8 cellular contexts compared by ENCODE assay signal in the genomic region with DNA sequence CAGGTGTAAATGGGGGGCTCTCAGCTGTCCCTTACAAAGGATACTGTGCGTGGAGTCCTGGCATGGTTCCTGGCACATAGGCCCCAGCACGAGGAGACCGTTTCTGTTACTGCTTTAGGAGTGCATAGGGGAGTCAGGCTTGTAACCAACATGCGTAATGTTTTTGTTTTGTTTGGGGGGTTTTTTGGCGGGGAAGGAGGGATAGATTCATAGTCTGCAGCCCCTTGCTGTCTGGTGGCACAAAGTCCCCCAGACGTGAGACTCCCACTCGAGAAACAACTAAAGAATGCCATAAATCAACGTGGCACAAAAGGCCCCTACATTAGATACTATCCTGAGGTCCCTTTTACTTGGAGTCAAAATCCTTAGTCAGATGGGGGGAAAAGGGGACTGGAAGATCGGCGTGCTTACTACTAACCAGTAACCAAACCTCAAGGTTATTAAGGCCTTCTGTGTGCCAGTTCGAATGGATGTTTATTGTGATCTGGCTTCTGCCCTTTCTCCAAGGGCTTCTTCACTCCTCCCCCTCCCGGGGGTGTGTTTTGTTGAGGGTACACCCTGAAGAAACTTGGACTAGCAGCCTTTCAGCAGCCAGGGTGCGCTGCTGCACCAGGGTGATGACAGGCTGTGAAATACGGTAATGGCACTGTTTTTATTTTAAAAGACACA. TPM values are rescaled to one million over a fixed set of nuclear protein-coding genes. Genes with fewer than 3 reads are reported as not detected.
A peak's percentile ranks its signal among the peaks of the same experiment; 100 is the strongest.
DNase-seq lines count a peak whose midpoint lies in the region; ATAC-seq, FAIRE-seq and TF ChIP-seq lines count a peak whose summit lies in the region.

No MANE protein-coding gene starts in this region.

- H2AFZ ChIP-seq in endothelial cell of umbilical vein (ENCODE audit: low read depth, low read length), result peak overlapping the region; percentile 77

- CTCF ChIA-PET in BJ (lab: Yijun Ruan, JAX) (interaction anchor here (0.6 to 19.7 kb wide), 12 partner anchors 23 to 531 kb away, joined by 3 to 460 read pairs (median 4); partner anchors contain the start of gene TMEM119), endothelial cell of umbilical vein (lab: Charles Lee) (interaction anchor here (1.1 to 3.1 kb wide), 11 partner anchors 47 to 531 kb away, joined by 3 to 55 read pairs (median 6); partner anchors contain the start of gene ALKBH2)

- H3K4me3 ChIP-seq in BJ (ENCODE audit: low read depth, low read length) (peak overlapping the region; percentile 82), HUES48 (ENCODE audit: low read depth, low read length) (peak overlapping the region; percentile 99), NT2/D1 (ENCODE audit: insufficient read length, low read depth) (peak overlapping the region; percentile 88), endothelial cell of umbilical vein (replicated peaks in 1 of 3; ENCODE audit: insufficient read depth in 1 of 3, low read depth in 1 of 3, low read length in 3 of 3) (peak overlapping the region; percentile 66 to 95 (median 78)), mononuclear cell (ENCODE audit: low read length) (peak overlapping the region; percentile 97)

- peak; percentile 80 for FAIRE-seq in endothelial cell of umbilical vein (lab: Jason Lieb, UNC)

- ATAC-seq in GM19328 (IDR thresholded peaks at IDR 0.05; ENCODE audit: unreplicated experiment), result peak; percentile 28

- DNase-seq in BJ (ENCODE audit: low read depth) (no peak), NT2/D1 (ENCODE audit: low read depth, low spot score) (peak; percentile 70), endothelial cell of umbilical vein (ENCODE audit: low read depth, low spot score) (peak; percentile 90)
- peak; percentile 70 for DNase-seq in activated CD8-positive, alpha-beta memory T cell treated with anti-CD3 and anti-CD28 coated beads, Interleukin-2, amount 50 U/mL, for 24 hours (ENCODE audit: extremely low read depth)
- DNase-seq in stimulated activated CD8-positive, alpha-beta memory T cell treated with anti-CD3 and anti-CD28 coated beads, Interleukin-2, amount 100 ng/mL, for 1 hour (ENCODE audit: low read depth in 2 of 2), result peak; percentile 54 to 73

- H3K4me2 ChIP-seq in endothelial cell of umbilical vein (ENCODE audit: insufficient read depth, low read length), result peak overlapping the region; percentile 75

- H3K9me3 ChIP-seq in HUES48 (ENCODE audit: control insufficient read depth, insufficient read depth, low read length) (no peaks in the 10 kb centered on the region), NT2/D1 (ENCODE audit: insufficient read depth, low read length) (no peaks in the 10 kb centered on the region), endothelial cell of umbilical vein (replicated peaks; ENCODE audit: control insufficient read depth, insufficient read depth, low read length) (no peaks in the 10 kb centered on the region), mononuclear cell (ENCODE audit: low read depth, low read length) (no peaks in the 10 kb centered on the region)

- H3K4me1 ChIP-seq in HUES48 (ENCODE audit: control insufficient read depth, insufficient read depth, low read length) (peaks cover 8% of the 10 kb centered on the region), NT2/D1 (ENCODE audit: insufficient read depth, insufficient read length) (peaks cover 3% of the 10 kb centered on the region), endothelial cell of umbilical vein (ENCODE audit: control insufficient read depth, extremely low read depth, insufficient read depth, low read length) (peaks cover 37% of the 10 kb centered on the region), mononuclear cell (ENCODE audit: insufficient read depth, low read length) (peaks cover 64% of the 10 kb centered on the region)

- BruUV-seq in endothelial cell of umbilical vein (replicated peaks; lab: Mats Ljungman, UMichigan), result TSS peak; percentile 41

- no peaks in the 10 kb centered on the region for H4K20me1 ChIP-seq in endothelial cell of umbilical vein (replicated peaks; ENCODE audit: control insufficient read depth, extremely low read depth, insufficient read depth, low read length)

- peak overlapping the region; percentile 85 for H3K9ac ChIP-seq in HUES48 (ENCODE audit: low read depth, low read length)
- H3K9ac ChIP-seq in NT2/D1 (ENCODE audit: insufficient read length, low read depth), result peak overlapping the region; percentile 87
- peak overlapping the region; percentile 82 for H3K9ac ChIP-seq in endothelial cell of umbilical vein (replicated peaks; ENCODE audit: extremely low read depth, insufficient read depth, low read length)

- dilution Hi-C loops in endothelial cell of umbilical vein (cut with MboI; ENCODE audit: extremely low pct_ligation_motif_present, low sequenced_read_pairs), result no loop called here

- POLR2A ChIA-PET in BJ (lab: Charles Lee), result no interaction called here
- POLR2A ChIA-PET in endothelial cell of umbilical vein (lab: Charles Lee), result no interaction called here

- intact Hi-C loops in endothelial cell of umbilical vein (cut with micrococcal nuclease), result loop anchor here (1.0 to 5.0 kb wide), 10 partner anchors 55 to 549 kb away; partner anchors contain the start of genes ALKBH2 and CORO1C

- TF ChIP-seq POLR2A in endothelial cell of umbilical vein (IDR thresholded peaks at IDR 0.05; ENCODE audit: low read depth, low read length), result peak; percentile 51

- no peaks in the 10 kb centered on the region for H3K9me1 ChIP-seq in endothelial cell of umbilical vein (replicated peaks; ENCODE audit: control insufficient read depth, extremely low read depth, insufficient read depth, low read length)

- H3K27ac ChIP-seq in HUES48 (ENCODE audit: low read depth, low read length) (peak overlapping the region; percentile 76), endothelial cell of umbilical vein (ENCODE audit: insufficient read depth, low read depth, low read length) (peak overlapping the region; percentile 52)

- TF ChIP-seq CTCF in BJ (IDR thresholded peaks at IDR 0.05; ENCODE audit: insufficient read depth, low read depth, low read length) (peak; percentile 94), endothelial cell of umbilical vein (IDR thresholded peaks at IDR 0.05; ENCODE audit: extremely low read depth in 1 of 2, insufficient read depth in 1 of 2, low read depth in 1 of 2, low read length in 2 of 2) (peak; percentile 80 to 88)

- peaks cover 11% of the 10 kb centered on the region for H3K36me3 ChIP-seq in BJ (ENCODE audit: control insufficient read depth, insufficient read depth, low read length)
- H3K36me3 ChIP-seq in HUES48 (ENCODE audit: control insufficient read depth, insufficient read depth, low read length), result peaks cover 51% of the 10 kb centered on the region
- H3K36me3 ChIP-seq in NT2/D1 (ENCODE audit: insufficient read depth, insufficient read length, low read length), result peaks cover 64% of the 10 kb centered on the region
- H3K36me3 ChIP-seq in endothelial cell of umbilical vein (ENCODE audit: control insufficient read depth in 2 of 2, extremely low read depth in 1 of 2, insufficient read depth in 2 of 2, low read length in 2 of 2), result peaks cover 12% of the 10 kb centered on the region in 2 experiments

- H3K79me2 ChIP-seq in endothelial cell of umbilical vein (ENCODE audit: control insufficient read depth, insufficient read depth, low read length), result peaks cover 28% of the 10 kb centered on the region

- H3K27me3 ChIP-seq in BJ (ENCODE audit: control insufficient read depth, insufficient read depth, low read length), result no peaks in the 10 kb centered on the region
- H3K27me3 ChIP-seq in HUES48 (ENCODE audit: control insufficient read depth, insufficient read depth, low read length), result no peaks in the 10 kb centered on the region
- H3K27me3 ChIP-seq in NT2/D1 (ENCODE audit: insufficient read depth, insufficient read length), result no peaks in the 10 kb centered on the region
- H3K27me3 ChIP-seq in endothelial cell of umbilical vein (ENCODE audit: control insufficient read depth in 2 of 2, insufficient read depth in 2 of 2, low read length in 2 of 2), result no peaks in the 10 kb centered on the region
- H3K27me3 ChIP-seq in mononuclear cell (ENCODE audit: insufficient read depth, low read length), result no peaks in the 10 kb centered on the region

RNA-seq across cellular contexts. Expression of gene ISCU, which starts 0.9 kb away (rescaled TPM):
- polyA plus RNA-seq in BJ (2011; rRNA removed) (125 and 169 TPM in 2 replicates), endothelial cell of umbilical vein (65.0 and 78.6 TPM in 2 replicates)
- polyA minus RNA-seq in BJ (2011; rRNA and poly(A)+ RNA removed), result 31.3 and 50.0 TPM in 2 replicates
- total RNA-seq in endothelial cell of umbilical vein (74.8 and 75.0 TPM in 2 replicates), mononuclear cell (137 TPM)
- polyA plus RNA-seq in endothelial cell of umbilical vein (2011; cell fraction: cytosol; rRNA removed), result 88.6 and 96.2 TPM in 2 replicates
- polyA plus RNA-seq in endothelial cell of umbilical vein (2011; cell fraction: nucleus; rRNA removed), result 193 and 227 TPM in 2 replicates
- polyA plus RNA-seq in endothelial cell of umbilical vein (2012), result 98.1 and 134 TPM in 2 replicates
- polyA minus RNA-seq in endothelial cell of umbilical vein, result 57.8 and 58.6 TPM in 2 replicates
- polyA minus RNA-seq in endothelial cell of umbilical vein (2011; cell fraction: cytosol; rRNA and poly(A)+ RNA removed), result 28.8 TPM
- 26.9 and 38.7 TPM in 2 replicates for polyA minus RNA-seq in endothelial cell of umbilical vein (2011; cell fraction: nucleus; rRNA and poly(A)+ RNA removed)

RNA-seq across cellular contexts. Expression of gene SART3, which starts 2.3 kb away (rescaled TPM):
- polyA plus RNA-seq in BJ (2011; rRNA removed) (23.1 and 27.5 TPM in 2 replicates), endothelial cell of umbilical vein (6.7 and 13.9 TPM in 2 replicates)
- polyA minus RNA-seq in BJ (2011; rRNA and poly(A)+ RNA removed), result 20.4 and 26.9 TPM in 2 replicates
- total RNA-seq in endothelial cell of umbilical vein (48.1 and 50.7 TPM in 2 replicates), mononuclear cell (102 TPM)
- 15.8 and 16.0 TPM in 2 replicates for polyA plus RNA-seq in endothelial cell of umbilical vein (2011; cell fraction: cytosol; rRNA removed)
- 63.9 and 70.1 TPM in 2 replicates for polyA plus RNA-seq in endothelial cell of umbilical vein (2011; cell fraction: nucleus; rRNA removed)
- 35.0 and 37.2 TPM in 2 replicates for polyA plus RNA-seq in endothelial cell of umbilical vein (2012)
- polyA minus RNA-seq in endothelial cell of umbilical vein, result 45.0 and 49.8 TPM in 2 replicates
- 16.8 TPM for polyA minus RNA-seq in endothelial cell of umbilical vein (2011; cell fraction: cytosol; rRNA and poly(A)+ RNA removed)
- polyA minus RNA-seq in endothelial cell of umbilical vein (2011; cell fraction: nucleus; rRNA and poly(A)+ RNA removed), result 112 and 125 TPM in 2 replicates

RNA-seq across cellular contexts. Expression of gene TMEM119, which starts 34.6 kb away (rescaled TPM):
- polyA plus RNA-seq in BJ (2011; rRNA removed) (57.2 and 80.6 TPM in 2 replicates), endothelial cell of umbilical vein (not detected in 2 replicates)
- polyA minus RNA-seq in BJ (2011; rRNA and poly(A)+ RNA removed), result 28.9 and 48.4 TPM in 2 replicates
- total RNA-seq in endothelial cell of umbilical vein (not detected in 2 replicates), mononuclear cell (1.4 TPM)
- polyA plus RNA-seq in endothelial cell of umbilical vein (2011; cell fraction: cytosol; rRNA removed), result not detected in 2 replicates
- not detected in 2 replicates for polyA plus RNA-seq in endothelial cell of umbilical vein (2011; cell fraction: nucleus; rRNA removed)
- polyA plus RNA-seq in endothelial cell of umbilical vein (2012), result not detected in 2 replicates
- not detected in 2 replicates for polyA minus RNA-seq in endothelial cell of umbilical vein
- not detected for polyA minus RNA-seq in endothelial cell of umbilical vein (2011; cell fraction: cytosol; rRNA and poly(A)+ RNA removed)
- polyA minus RNA-seq in endothelial cell of umbilical vein (2011; cell fraction: nucleus; rRNA and poly(A)+ RNA removed), result not detected in 2 replicates

RNA-seq across cellular contexts. Expression of gene FICD, which starts 48.2 kb away (rescaled TPM):
- polyA plus RNA-seq in BJ (2011; rRNA removed) (1.9 and 2.0 TPM in 2 replicates), endothelial cell of umbilical vein (3.0 and 3.9 TPM in 2 replicates)
- polyA minus RNA-seq in BJ (2011; rRNA and poly(A)+ RNA removed), result 6.1 and 6.8 TPM in 2 replicates
- total RNA-seq in endothelial cell of umbilical vein (6.0 and 6.1 TPM in 2 replicates), mononuclear cell (3.3 TPM)
- 2.1 and 2.8 TPM in 2 replicates for polyA plus RNA-seq in endothelial cell of umbilical vein (2011; cell fraction: cytosol; rRNA removed)
- polyA plus RNA-seq in endothelial cell of umbilical vein (2011; cell fraction: nucleus; rRNA removed), result 4.2 and 4.5 TPM in 2 replicates
- polyA plus RNA-seq in endothelial cell of umbilical vein (2012), result 5.2 and 7.9 TPM in 2 replicates
- polyA minus RNA-seq in endothelial cell of umbilical vein, result 11.0 and 19.2 TPM in 2 replicates
- 1.9 TPM for polyA minus RNA-seq in endothelial cell of umbilical vein (2011; cell fraction: cytosol; rRNA and poly(A)+ RNA removed)
- 5.8 and 7.2 TPM in 2 replicates for polyA minus RNA-seq in endothelial cell of umbilical vein (2011; cell fraction: nucleus; rRNA and poly(A)+ RNA removed)
